Comparison of ENCODE assay signal across 29 cellular contexts in the genomic region with DNA sequence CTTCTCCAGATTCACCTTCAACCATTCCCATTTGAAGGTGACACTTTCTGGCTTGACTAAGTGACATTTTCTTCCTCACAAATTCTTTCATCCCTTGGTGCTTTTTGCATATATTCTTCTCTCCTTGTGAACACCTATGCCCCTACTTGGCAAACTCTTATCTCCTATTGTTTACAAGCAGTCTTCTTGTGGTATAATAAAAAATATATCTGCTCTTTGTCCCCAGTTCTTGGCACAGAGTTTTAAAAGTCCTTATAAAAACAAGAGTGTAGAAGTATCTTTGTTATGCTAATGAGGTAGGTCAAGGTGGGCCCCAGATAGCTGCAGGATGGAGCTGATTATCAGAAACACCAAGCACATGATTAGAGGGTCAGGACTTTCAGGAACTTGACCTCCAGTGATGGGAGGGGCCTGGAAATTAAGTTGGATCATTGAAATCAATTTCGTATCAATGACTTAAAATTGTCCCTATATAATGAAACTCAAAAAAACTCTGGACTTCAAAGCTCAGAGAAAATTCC.
"Had no signal": no experiment of that assay in that cellular context is flagged by ENCODE, and none has a peak within 500 bp of the region (broad histone marks: within the 10 kb centered on the region; RNA-seq: fewer than 3 reads in every experiment).

No MANE protein-coding gene starts in this region.

- H3K36me3 ChIP-seq: pancreas, prostate gland, thoracic aorta had no signal

- H3K4me1 ChIP-seq: heart right ventricle, left ventricle myocardium inferior, pancreas, prostate gland, spleen, suprapubic skin, tibial artery, upper lobe of right lung had no signal

- H3K27me3 Mint-ChIP-seq: naive thymus-derived CD8-positive, alpha-beta T cell; stimulated activated naive CD8-positive, alpha-beta T cell treated with anti-CD3 and anti-CD28 coated beads, Interleukin-15, Interleukin-2, amounts not matched to agents 100 ng/mL and 50 ng/mL, for 24 hours had no signal

- H3K4me3 Mint-ChIP-seq: naive thymus-derived CD8-positive, alpha-beta T cell; nephron; neural crest cell; stimulated activated effector memory CD8-positive, alpha-beta T cell treated with anti-CD3 and anti-CD28 coated beads, Interleukin-12 subunit alpha, Interleukin-12 subunit beta, amount 100 ng/mL, for 72 hours; stimulated activated naive CD8-positive, alpha-beta T cell treated with anti-CD3 and anti-CD28 coated beads, Interleukin-15, Interleukin-2, amounts not matched to agents 100 ng/mL and 50 ng/mL, for 24 hours had no signal

- H3K9me3 Mint-ChIP-seq: naive thymus-derived CD8-positive, alpha-beta T cell; neural crest cell; stimulated activated effector memory CD8-positive, alpha-beta T cell treated with anti-CD3 and anti-CD28 coated beads, Interleukin-12 subunit alpha, Interleukin-12 subunit beta, amount 100 ng/mL, for 72 hours; stimulated activated naive CD8-positive, alpha-beta T cell treated with anti-CD3 and anti-CD28 coated beads, Interleukin-15, Interleukin-2, amounts not matched to agents 100 ng/mL and 50 ng/mL, for 24 hours had no signal

- H3K27ac Mint-ChIP-seq: nephron; stimulated activated effector memory CD8-positive, alpha-beta T cell treated with anti-CD3 and anti-CD28 coated beads, Interleukin-12 subunit alpha, Interleukin-12 subunit beta, amount 100 ng/mL, for 72 hours; stimulated activated naive CD8-positive, alpha-beta T cell treated with anti-CD3 and anti-CD28 coated beads, Interleukin-15, Interleukin-2, amounts not matched to agents 100 ng/mL and 50 ng/mL, for 24 hours had no signal

- ATAC-seq: heart right ventricle; naive thymus-derived CD8-positive, alpha-beta T cell; pancreas; right cardiac atrium; sciatic nerve; stimulated activated effector memory CD8-positive, alpha-beta T cell treated with anti-CD3 and anti-CD28 coated beads, Interleukin-12 subunit alpha, Interleukin-12 subunit beta, amount 100 ng/mL, for 72 hours; upper lobe of right lung had no signal

- H3K27ac ChIP-seq: heart right ventricle, left ventricle myocardium inferior, pancreas, prostate gland, skin epidermis, spleen, suprapubic skin, thoracic aorta, tibial artery, upper lobe of right lung had no signal

- H3K27me3 ChIP-seq: heart right ventricle, pancreas, spleen, suprapubic skin, tibial artery, upper lobe of right lung had no signal

- DNase-seq: heart right ventricle; hippocampal formation; kidney glomerular epithelial cell; left ventricle myocardium inferior; midbrain; naive thymus-derived CD8-positive, alpha-beta T cell; nucleus accumbens; pancreas; posterior cingulate gyrus; retina; right cardiac atrium; spleen; stimulated activated CD4-positive, alpha-beta T cell treated with anti-CD3 and anti-CD28 coated beads, Interleukin-4, amount 100 ng/mL, for 24 hours; stimulated activated naive CD4-positive, alpha-beta T cell; tibial artery; trophoblast cell; upper lobe of right lung had no signal

- FAIRE-seq: keratinocyte, pancreas, urothelium cell line had no signal

- H3K4me1 Mint-ChIP-seq: nephron; stimulated activated effector memory CD8-positive, alpha-beta T cell treated with anti-CD3 and anti-CD28 coated beads, Interleukin-12 subunit alpha, Interleukin-12 subunit beta, amount 100 ng/mL, for 72 hours had no signal

- H3K4me3 ChIP-seq: heart right ventricle, left ventricle myocardium inferior, lung, pancreas, prostate gland, skin epidermis, spleen, suprapubic skin, thoracic aorta, tibial artery, upper lobe of right lung had no signal

- H3K9me3 ChIP-seq: left ventricle myocardium inferior, pancreas, prostate gland, spleen, suprapubic skin, thoracic aorta, tibial artery, upper lobe of right lung had no signal
